In the genomic region with DNA sequence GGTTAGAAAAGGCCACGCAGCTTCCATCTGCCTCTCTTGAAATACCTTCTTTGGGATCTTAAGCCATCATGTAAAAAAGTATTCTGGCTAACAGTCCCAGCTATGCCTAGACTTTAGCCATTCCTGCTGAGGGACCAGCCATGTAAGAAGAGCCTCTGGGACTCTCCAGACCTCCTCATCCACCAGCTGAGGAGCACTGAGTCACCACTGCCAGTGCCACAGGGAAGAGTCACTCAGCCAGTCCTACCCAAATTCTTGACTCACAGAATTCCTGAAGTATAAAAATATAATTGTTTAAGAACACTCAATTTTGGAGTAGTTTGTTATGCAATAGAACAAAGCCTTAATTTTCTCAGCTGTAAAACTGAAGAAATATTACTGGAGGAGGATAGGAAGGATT, we compare ENCODE assay signal across 20 cellular contexts.
DNase-seq lines count a peak whose midpoint lies in the region; ATAC-seq and TF ChIP-seq lines count a peak whose summit lies in the region.
"Had no signal": no experiment of that assay in that cellular context is flagged by ENCODE, and none has a peak within 500 bp of the region (broad histone marks: within the 10 kb centered on the region; RNA-seq: fewer than 3 reads in every experiment).

No MANE protein-coding gene starts in this region.

- H3K4me3 Mint-ChIP-seq in dendritic cell treated with granulocyte-macrophage colony-stimulating factor and Interleukin-4, amounts not matched to agents 40 ng/mL and 50 ng/mL, for 4 days: no peak overlapping the region
- H3K4me3 Mint-ChIP-seq in activated T-helper 1 cell treated with anti-CD3 and anti-CD28 coated beads, Interleukin-12 subunit alpha, Interleukin-12 subunit beta, Interleukin-2, Interleukin-4 antibody, amounts not matched to agents 30 ng/mL and 10 ng/mL and 1 ng/mL, durations not matched to agents 14 hours and 24 hours and 36 hours: no peak overlapping the region
- H3K4me3 Mint-ChIP-seq: mesothelial cell of epicardium, type B pancreatic cell had no signal

- H3K4me1 ChIP-seq in PC-3 (ENCODE audit: insufficient read depth, low read length) (peaks cover 59% of the 10 kb centered on the region), osteoblast (ENCODE audit: insufficient read depth, low read length) (peaks cover 60% of the 10 kb centered on the region)
- H3K4me1 ChIP-seq: BLaER1, parathyroid adenoma had no signal

- no peaks in the 10 kb centered on the region for H3K9me2 ChIP-seq in PC-3 (replicated peaks; ENCODE audit: low read length)

- peaks cover 13% of the 10 kb centered on the region for H3F3A ChIP-seq in PC-3 (ENCODE audit: low read length, unreplicated experiment)

- H3K36me3 Mint-ChIP-seq in dendritic cell treated with granulocyte-macrophage colony-stimulating factor and Interleukin-4, amounts not matched to agents 40 ng/mL and 50 ng/mL, for 4 days (ENCODE audit: low read depth): peaks cover 14% of the 10 kb centered on the region
- H3K36me3 Mint-ChIP-seq in activated T-helper 1 cell treated with anti-CD3 and anti-CD28 coated beads, Interleukin-12 subunit alpha, Interleukin-12 subunit beta, Interleukin-2, Interleukin-4 antibody, amounts not matched to agents 30 ng/mL and 10 ng/mL and 1 ng/mL, durations not matched to agents 14 hours and 24 hours and 36 hours (ENCODE audit: low read depth): peaks cover 4% of the 10 kb centered on the region
- H3K36me3 Mint-ChIP-seq: mesothelial cell of epicardium, type B pancreatic cell had no signal

- no peaks in the 10 kb centered on the region for H3K27me3 Mint-ChIP-seq in dendritic cell treated with granulocyte-macrophage colony-stimulating factor and Interleukin-4, amounts not matched to agents 40 ng/mL and 50 ng/mL, for 4 days
- H3K27me3 Mint-ChIP-seq in activated T-helper 1 cell treated with anti-CD3 and anti-CD28 coated beads, Interleukin-12 subunit alpha, Interleukin-12 subunit beta, Interleukin-2, Interleukin-4 antibody, amounts not matched to agents 30 ng/mL and 10 ng/mL and 1 ng/mL, durations not matched to agents 14 hours and 24 hours and 36 hours (ENCODE audit: insufficient read depth): no peaks in the 10 kb centered on the region
- H3K27me3 Mint-ChIP-seq: type B pancreatic cell had no signal

- CTCF ChIA-PET in PC-3 (lab: Charles Lee): interaction anchor here (0.5 kb wide), 1 partner anchor 278 kb away, joined by 10 read pairs; no protein-coding TSS in a partner anchor

- POLR2A ChIA-PET in PC-3 (lab: Charles Lee; ENCODE audit: unreplicated experiment): no interaction called here

- no peaks in the 10 kb centered on the region for H3K9me3 ChIP-seq in PC-3 (ENCODE audit: low read length)
- no peaks in the 10 kb centered on the region for H3K9me3 ChIP-seq in osteoblast (ENCODE audit: low read depth, low read length)
- H3K9me3 ChIP-seq: BLaER1 had no signal

- H3K79me2 ChIP-seq in PC-3 (ENCODE audit: low read length) (no peaks in the 10 kb centered on the region), osteoblast (ENCODE audit: insufficient read depth, low read length) (no peaks in the 10 kb centered on the region)
- H3K79me2 ChIP-seq: parathyroid adenoma had no signal

- ATAC-seq in PC-3 (peak; percentile 60), HG03045 (IDR thresholded peaks at IDR 0.05; ENCODE audit: unreplicated experiment) (no peak), GM21515 (IDR thresholded peaks at IDR 0.05; ENCODE audit: unreplicated experiment) (no peak)

- peaks cover 35% of the 10 kb centered on the region for H3K4me1 Mint-ChIP-seq in dendritic cell treated with granulocyte-macrophage colony-stimulating factor and Interleukin-4, amounts not matched to agents 40 ng/mL and 50 ng/mL, for 4 days (ENCODE audit: low read depth)
- peaks cover 11% of the 10 kb centered on the region for H3K4me1 Mint-ChIP-seq in activated T-helper 1 cell treated with anti-CD3 and anti-CD28 coated beads, Interleukin-12 subunit alpha, Interleukin-12 subunit beta, Interleukin-2, Interleukin-4 antibody, amounts not matched to agents 30 ng/mL and 10 ng/mL and 1 ng/mL, durations not matched to agents 14 hours and 24 hours and 36 hours (ENCODE audit: low read depth)

- H3K27me3 ChIP-seq in PC-3 (ENCODE audit: low read length): no peaks in the 10 kb centered on the region
- no peaks in the 10 kb centered on the region for H3K27me3 ChIP-seq in osteoblast (ENCODE audit: insufficient read depth, low read length)
- H3K27me3 ChIP-seq: BLaER1 had no signal

- no peak for TF ChIP-seq CTCF in PC-3 (conservative IDR thresholded peaks at IDR 0.05; ENCODE audit: low read depth, low read length)
- no peak for TF ChIP-seq CTCF in osteoblast (IDR thresholded peaks at IDR 0.05; ENCODE audit: extremely low read depth, low read depth, low read length)

- no TSS peak for BruUV-seq in PC-3 (replicated peaks; lab: Mats Ljungman, UMichigan)

- H3K9ac ChIP-seq in PC-3 (ENCODE audit: low read length): peak overlapping the region; percentile 41
- H3K9ac ChIP-seq: BLaER1, parathyroid adenoma had no signal

- H3K4me2 ChIP-seq in PC-3 (ENCODE audit: low read length) (peak overlapping the region; percentile 4; the same call in 1 of the 2 replicates), osteoblast (ENCODE audit: insufficient read depth, low read length) (peak overlapping the region; percentile 73)
- H3K4me2 ChIP-seq: BLaER1 had no signal

- no peaks in the 10 kb centered on the region for H3K9me3 Mint-ChIP-seq in dendritic cell treated with granulocyte-macrophage colony-stimulating factor and Interleukin-4, amounts not matched to agents 40 ng/mL and 50 ng/mL, for 4 days
- H3K9me3 Mint-ChIP-seq in activated T-helper 1 cell treated with anti-CD3 and anti-CD28 coated beads, Interleukin-12 subunit alpha, Interleukin-12 subunit beta, Interleukin-2, Interleukin-4 antibody, amounts not matched to agents 30 ng/mL and 10 ng/mL and 1 ng/mL, durations not matched to agents 14 hours and 24 hours and 36 hours: peaks cover 7% of the 10 kb centered on the region
- H3K9me3 Mint-ChIP-seq: type B pancreatic cell had no signal

- DNase-seq in AG20443 (ENCODE audit: low spot score): peak; percentile 86
- DNase-seq in PC-3: peak; percentile 87
- DNase-seq in osteoblast (ENCODE audit: insufficient read length, low spot score, missing footprints): no peak
- DNase-seq in activated T-helper 1 cell treated with anti-CD3 and anti-CD28 coated beads, Interleukin-12 subunit alpha, Interleukin-12 subunit beta, Interleukin-2, Interleukin-4 antibody, amounts not matched to agents 30 ng/mL and 10 ng/mL and 1 ng/mL, durations not matched to agents 14 hours and 24 hours and 36 hours (ENCODE audit: low spot score): no peak
- no peak for DNase-seq in cerebellar nuclear complex (lab: John Stamatoyannopoulos, UW)
- DNase-seq: activated CD8-positive, alpha-beta memory T cell treated with anti-CD3 and anti-CD28 coated beads for 24 hours; activated naive CD4-positive, alpha-beta T cell; central memory CD4-positive, alpha-beta T cell; erythroblast; GOT3; NCI-H2029; NCI-H774; SHP77 treated with DMSO at 0.1 percent for 48 hours had no signal

- H2AFZ ChIP-seq in PC-3 (ENCODE audit: low read length): no peak overlapping the region
- no peak overlapping the region for H2AFZ ChIP-seq in osteoblast (ENCODE audit: low read length)
- H2AFZ ChIP-seq: parathyroid adenoma had no signal

- H3K27ac Mint-ChIP-seq in dendritic cell treated with granulocyte-macrophage colony-stimulating factor and Interleukin-4, amounts not matched to agents 40 ng/mL and 50 ng/mL, for 4 days: peak overlapping the region; percentile 53
- no peak overlapping the region for H3K27ac Mint-ChIP-seq in activated T-helper 1 cell treated with anti-CD3 and anti-CD28 coated beads, Interleukin-12 subunit alpha, Interleukin-12 subunit beta, Interleukin-2, Interleukin-4 antibody, amounts not matched to agents 30 ng/mL and 10 ng/mL and 1 ng/mL, durations not matched to agents 14 hours and 24 hours and 36 hours
- H3K27ac Mint-ChIP-seq: mesothelial cell of epicardium, type B pancreatic cell had no signal

- H4K20me1 ChIP-seq in PC-3 (ENCODE audit: low read length): no peaks in the 10 kb centered on the region
- no peaks in the 10 kb centered on the region for H4K20me1 ChIP-seq in osteoblast (ENCODE audit: insufficient read depth, low read length)
- H4K20me1 ChIP-seq: BLaER1 had no signal

- no peaks in the 10 kb centered on the region for H3K36me3 ChIP-seq in PC-3 (ENCODE audit: low read depth, low read length)
- no peaks in the 10 kb centered on the region for H3K36me3 ChIP-seq in osteoblast (ENCODE audit: insufficient read depth, low read length)
- H3K36me3 ChIP-seq: BLaER1 had no signal

- intact Hi-C loops in PC-3 (cut with micrococcal nuclease): loop anchor here (10.0 kb wide), 1 partner anchor 242 kb away; no protein-coding TSS in a partner anchor
- intact Hi-C loops in dendritic cell treated with granulocyte-macrophage colony-stimulating factor and Interleukin-4, amounts not matched to agents 40 ng/mL and 50 ng/mL, for 4 days (cut with micrococcal nuclease): no loop called here
- intact Hi-C loops in activated T-helper 1 cell treated with anti-CD3 and anti-CD28 coated beads, Interleukin-12 subunit alpha, Interleukin-12 subunit beta, Interleukin-2, Interleukin-4 antibody, amounts not matched to agents 30 ng/mL and 10 ng/mL and 1 ng/mL, durations not matched to agents 14 hours and 24 hours and 36 hours (cut with micrococcal nuclease): no loop called here

- H3K4me3 ChIP-seq in PC-3 (ENCODE audit: low read length) (no peak overlapping the region), osteoblast (ENCODE audit: insufficient read depth, low read length) (no peak overlapping the region)
- H3K4me3 ChIP-seq: BLaER1 had no signal

- H3K27ac ChIP-seq in PC-3 (ENCODE audit: low read length) (peak overlapping the region; percentile 85), osteoblast (ENCODE audit: low read depth, low read length) (peak overlapping the region; percentile 88)
- H3K27ac ChIP-seq: BLaER1, parathyroid adenoma had no signal

Comparison
In these comparisons a context has a peak if more than half of its experiments do, and no peak if none do; other contexts are left out.
1. DNase-seq: peak in AG20443 (single experiment) and PC-3 (single experiment); none in osteoblast (single experiment), activated T-helper 1 cell treated with anti-CD3 and anti-CD28 coated beads, Interleukin-12 subunit alpha, Interleukin-12 subunit beta, Interleukin-2, Interleukin-4 antibody, amounts not matched to agents 30 ng/mL and 10 ng/mL and 1 ng/mL, durations not matched to agents 14 hours and 24 hours and 36 hours (single experiment) and cerebellar nuclear complex (0 of 2).